Comparison of ENCODE assay signal across 24 cellular contexts in genomic region chr1:178434899-178435298, GRCh38.
DNase-seq lines count a peak whose midpoint lies in the region; ATAC-seq and TF ChIP-seq lines count a peak whose summit lies in the region.
"Had no signal": no experiment of that assay in that cellular context is flagged by ENCODE, and none has a peak within 500 bp of the region (broad histone marks: within the 10 kb centered on the region; RNA-seq: fewer than 3 reads in every experiment).

No MANE protein-coding gene starts in this region.

- H3K27me3 ChIP-seq in RWPE2 (ENCODE audit: insufficient read depth, poor library complexity, severe bottlenecking) = no peaks in the 10 kb centered on the region
- H3K27me3 ChIP-seq in esophagus squamous epithelium = no peaks in the 10 kb centered on the region
- H3K27me3 ChIP-seq in colonic mucosa = no peaks in the 10 kb centered on the region
- no peaks in the 10 kb centered on the region for H3K27me3 ChIP-seq in heart left ventricle
- H3K27me3 ChIP-seq: BLaER1 had no signal

- peaks cover 2% of the 10 kb centered on the region for H3K27me3 Mint-ChIP-seq in endothelial cell (ENCODE audit: unreplicated experiment)

- H3K27ac Mint-ChIP-seq in endothelial cell (ENCODE audit: unreplicated experiment) = no peak overlapping the region
- H3K27ac Mint-ChIP-seq: CD4-positive, alpha-beta memory T cell had no signal

- TF ChIP-seq CTCF in RWPE2 (IDR thresholded peaks at IDR 0.05; ENCODE audit: poor library complexity, severe bottlenecking) = no peak
- no peak for TF ChIP-seq CTCF in esophagus squamous epithelium (IDR thresholded peaks at IDR 0.05)
- TF ChIP-seq CTCF in colonic mucosa (IDR thresholded peaks at IDR 0.05) = no peak
- no peak for TF ChIP-seq CTCF in heart left ventricle (IDR thresholded peaks at IDR 0.05)
- TF ChIP-seq CTCF in endothelial cell (IDR thresholded peaks at IDR 0.05; ENCODE audit: unreplicated experiment) = no peak

- no peak for TF ChIP-seq POLR2A in esophagus squamous epithelium (IDR thresholded peaks at IDR 0.05)
- no peak for TF ChIP-seq POLR2A in heart left ventricle (IDR thresholded peaks at IDR 0.05)

- ATAC-seq in RWPE2 (ENCODE audit: low read depth) = 0 out of 3 replicates have a peak, but pooled peaks have one; percentile 35
- no peak for ATAC-seq in heart left ventricle
- ATAC-seq: HCT116, PC-3 had no signal

- H3K9me3 ChIP-seq in RWPE2 (ENCODE audit: severe bottlenecking) (no peaks in the 10 kb centered on the region), esophagus squamous epithelium (no peaks in the 10 kb centered on the region), colonic mucosa (no peaks in the 10 kb centered on the region), heart left ventricle (no peaks in the 10 kb centered on the region)
- H3K9me3 ChIP-seq: BLaER1 had no signal

- peaks cover 3% of the 10 kb centered on the region for H3K4me1 ChIP-seq in RWPE2 (ENCODE audit: insufficient read depth, poor library complexity, severe bottlenecking)
- H3K4me1 ChIP-seq in esophagus squamous epithelium = peaks cover 4 to 38% (median 11%) of the 10 kb centered on the region in 3 donors
- no peaks in the 10 kb centered on the region for H3K4me1 ChIP-seq in colonic mucosa
- peaks cover 0 to 9% (median 2%) of the 10 kb centered on the region in 12 donors for H3K4me1 ChIP-seq in heart left ventricle
- H3K4me1 ChIP-seq: BLaER1 had no signal

- intact Hi-C loops in esophagus squamous epithelium (cut with DNase I) (no loop called here), colonic mucosa (cut with DNase I) (no loop called here), heart left ventricle (cut with DNase I) (no loop called here)

- H3K36me3 ChIP-seq in RWPE2 (ENCODE audit: low read depth) (peaks cover 4% of the 10 kb centered on the region; the same call in 1 of the 2 replicates), esophagus squamous epithelium (peaks cover 0 to 4% (median 0%) of the 10 kb centered on the region in 3 donors), colonic mucosa (no peaks in the 10 kb centered on the region), heart left ventricle (peaks cover 0 to 8% (median 0%) of the 10 kb centered on the region in 9 donors)
- H3K36me3 ChIP-seq: BLaER1 had no signal

- peaks cover 15% of the 10 kb centered on the region for H3K4me1 Mint-ChIP-seq in endothelial cell (ENCODE audit: unreplicated experiment)
- H3K4me1 Mint-ChIP-seq: CD4-positive, alpha-beta memory T cell had no signal

- no peak overlapping the region for H3K9ac ChIP-seq in colonic mucosa (ENCODE audit: low read depth in 2 of 2, low read length in 2 of 2)
- H3K9ac ChIP-seq: BLaER1 had no signal

- H3K4me3 Mint-ChIP-seq in endothelial cell (ENCODE audit: unreplicated experiment) = no peak overlapping the region
- H3K4me3 Mint-ChIP-seq: CD4-positive, alpha-beta memory T cell had no signal

- H3K9me3 Mint-ChIP-seq in endothelial cell (ENCODE audit: unreplicated experiment) = no peaks in the 10 kb centered on the region

- no peak overlapping the region for H3K27ac ChIP-seq in RWPE2 (ENCODE audit: poor library complexity, severe bottlenecking)
- peak overlapping the region in 3 of 4 donors; percentile 14 to 58 (median 41) for H3K27ac ChIP-seq in esophagus squamous epithelium
- no peak overlapping the region for H3K27ac ChIP-seq in colonic mucosa
- H3K27ac ChIP-seq in heart left ventricle = no peak overlapping the region
- H3K27ac ChIP-seq: BLaER1 had no signal

- peaks cover 2% of the 10 kb centered on the region for H3K36me3 Mint-ChIP-seq in endothelial cell (ENCODE audit: low read depth, unreplicated experiment)
- H3K36me3 Mint-ChIP-seq: CD4-positive, alpha-beta memory T cell had no signal

- H3K4me3 ChIP-seq in RWPE2 (ENCODE audit: severe bottlenecking) (no peak overlapping the region), esophagus squamous epithelium (no peak overlapping the region), colonic mucosa (no peak overlapping the region), heart left ventricle (no peak overlapping the region)
- H3K4me3 ChIP-seq: BLaER1 had no signal

- DNase-seq in AG20443 (ENCODE audit: low spot score) (peak; percentile 10), RWPE2 (ENCODE audit: low spot score) (no peak), esophagus squamous epithelium (lab: John Stamatoyannopoulos, UW) (no peak), renal cortical epithelial cell (ENCODE audit: low read depth) (peak; percentile 41), colonic mucosa (no peak), NCI-H2171 treated with DMSO at 0.1 percent for 48 hours (lab: John Stamatoyannopoulos, UW) (no peak), heart left ventricle (no peak), endothelial cell (ENCODE audit: low spot score) (no peak)
- DNase-seq: Calu3; CD4-positive, alpha-beta memory T cell; GF-D8; GOT3; NCI-H1092 treated with DMSO at 0.1 percent for 48 hours; NCI-H146; NCI-H2029 treated with DMSO at 0.1 percent for 48 hours; NCI-H2171; NCI-H446; NCI-H69; NK-92 treated with Interleukin-12 subunit alpha and Interleukin-12 subunit beta, amount 100 ng/mL, for 24 hours; RPMI8226; SIG-M5 had no signal

Comparison
In these comparisons a context has a peak if more than half of its experiments do, and no peak if none do; other contexts are left out.
1. DNase-seq: peak in AG20443 (single experiment) and renal cortical epithelial cell (single experiment); none in RWPE2 (single experiment), esophagus squamous epithelium (single experiment), colonic mucosa (single experiment), NCI-H2171 treated with DMSO at 0.1 percent for 48 hours (single experiment), heart left ventricle (0 of 5) and endothelial cell (single experiment).
2. H3K27ac ChIP-seq: peak in esophagus squamous epithelium (3 of 4); none in RWPE2 (single experiment), colonic mucosa (single experiment) and heart left ventricle (0 of 12).